In genomic region chr10:119750391-119751230, GRCh38 we compare ENCODE assay signal across 8 cellular contexts. TPM values are rescaled to one million over a fixed set of nuclear protein-coding genes. Genes with fewer than 3 reads are reported as not detected.
DNase-seq lines count a peak whose midpoint lies in the region; ATAC-seq and TF ChIP-seq lines count a peak whose summit lies in the region.

No MANE protein-coding gene starts in this region.

- CTCF ChIA-PET in RWPE1 (lab: Yijun Ruan, JAX) = interaction anchor here (0.5 to 2.4 kb wide), 38 partner anchors 8 to 668 kb away, joined by 3 to 26 read pairs (median 4); no protein-coding TSS in a partner anchor

- TF ChIP-seq EP300 in gastroesophageal sphincter (IDR thresholded peaks at IDR 0.05) (no peak), upper lobe of left lung (IDR thresholded peaks at IDR 0.05) (peak in 2 of 4 donors; percentile 44 to 59)

- H3K4me2 ChIP-seq in DND-41 (ENCODE audit: insufficient read depth, low read length) = no peak overlapping the region

- peak; percentile 68 for DNase-seq in DND-41
- DNase-seq in LHCN-M2 (ENCODE audit: low read depth) = peak; percentile 76
- DNase-seq in RWPE1 (ENCODE audit: low spot score) = peak; percentile 67
- DNase-seq in activated effector memory CD4-positive, alpha-beta T cell treated with anti-CD3 and anti-CD28 coated beads, Interleukin-2, amount 50 U/mL, for 16 hours = peak; percentile 82
- DNase-seq in omental fat pad (ENCODE audit: low spot score) = no peak
- DNase-seq in upper lobe of left lung = peak in 1 of 2 donors; percentile 79

- POLR2A ChIA-PET in RWPE1 (lab: Yijun Ruan, JAX; ENCODE audit: low non-redundant PET) = no interaction called here

- H3K9ac ChIP-seq in DND-41 (ENCODE audit: low read depth, low read length) = no peak overlapping the region

- TF ChIP-seq POLR2A in gastroesophageal sphincter (IDR thresholded peaks at IDR 0.05) (no peak), upper lobe of left lung (IDR thresholded peaks at IDR 0.05) (no peak)

- H3K9me3 ChIP-seq in DND-41 (ENCODE audit: insufficient read depth, low read length, severe bottlenecking) = no peaks in the 10 kb centered on the region
- H3K9me3 ChIP-seq in gastroesophageal sphincter = no peaks in the 10 kb centered on the region
- H3K9me3 ChIP-seq in upper lobe of left lung = no peaks in the 10 kb centered on the region

- TF ChIP-seq CTCF in DND-41 (IDR thresholded peaks at IDR 0.05; ENCODE audit: borderline replicate concordance, extremely low read depth, low read length, poor library complexity, severe bottlenecking) (peak; percentile 96), RWPE1 (conservative IDR thresholded peaks at IDR 0.05; ENCODE audit: low read depth) (peak; percentile 95), gastroesophageal sphincter (IDR thresholded peaks at IDR 0.05) (peak; percentile 79 to 93 (median 91)), omental fat pad (IDR thresholded peaks at IDR 0.05) (peak in 2 of 3 donors; percentile 30 to 77), upper lobe of left lung (IDR thresholded peaks at IDR 0.05) (peak; percentile 79 to 92 (median 86))

- H3K4me3 ChIP-seq in DND-41 (ENCODE audit: low read depth in 1 of 2, low read length in 2 of 2) (no peak overlapping the region), gastroesophageal sphincter (no peak overlapping the region), upper lobe of left lung (no peak overlapping the region)

- H3K27ac ChIP-seq in DND-41 (ENCODE audit: low read length) (no peak overlapping the region), RWPE1 (no peak overlapping the region), gastroesophageal sphincter (peak overlapping the region in 2 of 4 donors; percentile 15 to 30), upper lobe of left lung (peak overlapping the region in 2 of 4 donors; percentile 13 to 35)

- H4K20me1 ChIP-seq in DND-41 (ENCODE audit: insufficient read depth, low read length) = peaks cover 8% of the 10 kb centered on the region; the same call in 1 of the 2 replicates

- H3K36me3 ChIP-seq in DND-41 (ENCODE audit: insufficient read depth, low read length) (no peaks in the 10 kb centered on the region), gastroesophageal sphincter (no peaks in the 10 kb centered on the region), upper lobe of left lung (no peaks in the 10 kb centered on the region)

- WGBS in gastroesophageal sphincter (ENCODE audit: low coverage in 1 of 2), 2 donors = 22 to 23% methylated on average over 4 to 9 of the region's 9 CpGs
- WGBS in upper lobe of left lung, 2 donors = 21 to 28% methylated on average over 9 of the region's 9 CpGs

- no peaks in the 10 kb centered on the region for H3K27me3 ChIP-seq in DND-41 (ENCODE audit: insufficient read depth, low read length, poor library complexity)
- no peaks in the 10 kb centered on the region for H3K27me3 ChIP-seq in gastroesophageal sphincter
- H3K27me3 ChIP-seq in upper lobe of left lung = no peaks in the 10 kb centered on the region

- H2AFZ ChIP-seq in DND-41 (ENCODE audit: low read depth, low read length) = no peak overlapping the region

- ATAC-seq in DND-41 (ENCODE audit: insufficient read depth, low read depth) (peak; percentile 97), GM21737 (IDR thresholded peaks at IDR 0.05; ENCODE audit: unreplicated experiment) (peak; percentile 87), gastroesophageal sphincter (peak; percentile 94), omental fat pad (ENCODE audit: low FRiP score) (peak; percentile 96), upper lobe of left lung (ENCODE audit: low FRiP score in 2 of 2) (peak; percentile 92 to 96)

- H3K4me1 ChIP-seq in DND-41 (ENCODE audit: insufficient read depth, low read length) = no peaks in the 10 kb centered on the region
- peaks cover 0 to 54% (median 10%) of the 10 kb centered on the region in 3 donors for H3K4me1 ChIP-seq in gastroesophageal sphincter
- peaks cover 0 to 12% (median 0%) of the 10 kb centered on the region in 4 donors for H3K4me1 ChIP-seq in upper lobe of left lung

- H3K79me2 ChIP-seq in DND-41 (ENCODE audit: insufficient read depth, low read length) = no peaks in the 10 kb centered on the region

RNA-seq across cellular contexts. Expression of gene INPP5F, which starts 24.8 kb away (rescaled TPM):
- total RNA-seq in LHCN-M2 (2014; rRNA removed) (17.1 and 18.5 TPM in 2 replicates), gastroesophageal sphincter (10 to 100 TPM; 17.1 to 26.9 (median 24.0) TPM), omental fat pad (10 to 100 TPM in 3 of 4 donors, 1 to 10 TPM in 1; 7.8 to 19.8 (median 12.3) TPM), upper lobe of left lung (10 to 100 TPM in 3 of 6 donors, 1 to 10 TPM in 3; 6.7 to 14.4 (median 10.1) TPM)
- polyA plus RNA-seq in LHCN-M2 (2012) = 10.2 TPM
